ENCODE assay signal across 8 cellular contexts in the genomic region with DNA sequence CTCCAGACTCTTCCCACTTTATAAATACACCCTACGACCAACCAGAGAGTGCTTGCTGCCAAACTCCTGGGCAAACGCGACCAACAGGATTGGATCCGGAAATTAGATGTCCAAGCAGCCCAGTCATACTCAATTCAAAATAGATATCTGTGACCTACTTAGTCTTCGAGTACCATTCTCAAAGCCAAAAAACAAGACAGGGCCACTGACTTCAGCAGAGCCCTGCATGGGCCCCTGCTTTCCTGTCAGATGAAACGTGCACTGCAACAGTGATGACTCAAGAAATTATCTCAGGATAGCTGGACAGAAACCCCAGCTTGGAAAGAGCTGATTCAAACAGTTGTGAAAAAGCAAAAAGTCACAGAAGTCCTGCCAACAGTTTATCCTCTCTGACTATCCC. TPM values are rescaled to one million over a fixed set of nuclear protein-coding genes. Genes with fewer than 3 reads are reported as not detected.
DNase-seq lines count a peak whose midpoint lies in the region; ATAC-seq and TF ChIP-seq lines count a peak whose summit lies in the region.

No MANE protein-coding gene starts in this region.

- H2AK9ac ChIP-seq in IMR-90 (replicated peaks; ENCODE audit: low read depth, low read length, poor library complexity), result no peak overlapping the region

- H3K36me3 ChIP-seq in IMR-90 (ENCODE audit: control insufficient read depth, insufficient read depth, low read length), result no peaks in the 10 kb centered on the region
- H3K36me3 ChIP-seq in smooth muscle cell (ENCODE audit: low read depth), result no peaks in the 10 kb centered on the region
- peaks cover 0 to 3% (median 0%) of the 10 kb centered on the region in 3 donors for H3K36me3 ChIP-seq in tibial artery

- H3K4me3 Mint-ChIP-seq in activated CD8-positive, alpha-beta memory T cell treated with anti-CD3 and anti-CD28 coated beads, Interleukin-2, amount 10 ng/mL, durations not matched to agents 7 days and 5 days, result peak overlapping the region; percentile 26
- no peak overlapping the region for H3K4me3 Mint-ChIP-seq in chondrocyte (ENCODE audit: unreplicated experiment)

- H3K18ac ChIP-seq in IMR-90 (ENCODE audit: low read depth, low read length), result no peak overlapping the region

- H3K27me3 ChIP-seq in IMR-90 (ENCODE audit: control insufficient read depth, insufficient read depth, low read length) (no peaks in the 10 kb centered on the region), smooth muscle cell (ENCODE audit: low read depth) (no peaks in the 10 kb centered on the region), tibial artery (no peaks in the 10 kb centered on the region)

- no peak overlapping the region for H2AFZ ChIP-seq in IMR-90 (replicated peaks; ENCODE audit: low read length, poor library complexity)
- no peak overlapping the region for H2AFZ ChIP-seq in smooth muscle cell (ENCODE audit: low read depth)

- no peak overlapping the region for H3K56ac ChIP-seq in IMR-90 (ENCODE audit: extremely low read depth, insufficient read depth, low read length)

- H3K9me3 ChIP-seq in IMR-90 (ENCODE audit: control insufficient read depth, insufficient read depth, low read length), result no peaks in the 10 kb centered on the region
- no peaks in the 10 kb centered on the region for H3K9me3 ChIP-seq in smooth muscle cell (replicated peaks; ENCODE audit: low read depth)
- H3K9me3 ChIP-seq in tibial artery, result no peaks in the 10 kb centered on the region

- peaks cover 7% of the 10 kb centered on the region for H3K36me3 Mint-ChIP-seq in activated CD8-positive, alpha-beta memory T cell treated with anti-CD3 and anti-CD28 coated beads, Interleukin-2, amount 10 ng/mL, durations not matched to agents 7 days and 5 days
- peaks cover 4% of the 10 kb centered on the region for H3K36me3 Mint-ChIP-seq in chondrocyte (ENCODE audit: low read depth)

- in situ Hi-C loops in IMR-90 (cut with MboI; ENCODE audit: low sequenced_read_pairs), result no loop called here

- no peak overlapping the region for H4K8ac ChIP-seq in IMR-90 (ENCODE audit: low read depth in 2 of 2, low read length in 2 of 2)

- BruUV-seq in IMR-90 (replicated peaks; lab: Mats Ljungman, UMichigan), result no TSS peak

- peaks cover 4% of the 10 kb centered on the region; the same call in 1 of the 2 replicates for H3K9me1 ChIP-seq in IMR-90 (ENCODE audit: insufficient read depth, low read length)

- H4K5ac ChIP-seq in IMR-90 (ENCODE audit: low read depth, low read length), result no peak overlapping the region

- no peaks in the 10 kb centered on the region for H3K9me3 Mint-ChIP-seq in activated CD8-positive, alpha-beta memory T cell treated with anti-CD3 and anti-CD28 coated beads, Interleukin-2, amount 10 ng/mL, durations not matched to agents 7 days and 5 days (ENCODE audit: low read depth)
- H3K9me3 Mint-ChIP-seq in chondrocyte (ENCODE audit: low read depth), result no peaks in the 10 kb centered on the region

- peaks cover 91% of the 10 kb centered on the region for H3K4me1 Mint-ChIP-seq in activated CD8-positive, alpha-beta memory T cell treated with anti-CD3 and anti-CD28 coated beads, Interleukin-2, amount 10 ng/mL, durations not matched to agents 7 days and 5 days
- H3K4me1 Mint-ChIP-seq in chondrocyte (ENCODE audit: low read depth), result peaks cover 60% of the 10 kb centered on the region

- H3K4me2 ChIP-seq in IMR-90 (ENCODE audit: low read depth, low read length), result no peak overlapping the region
- H3K4me2 ChIP-seq in smooth muscle cell, result peak overlapping the region; percentile 40

- DNase-seq in activated CD8-positive, alpha-beta memory T cell treated with anti-CD3 and anti-CD28 coated beads, Interleukin-2, amount 10 ng/mL, durations not matched to agents 7 days and 5 days, result peak; percentile 44
- DNase-seq in activated CD8-positive, alpha-beta memory T cell treated with anti-CD3 and anti-CD28 coated beads for 24 hours, result no peak
- DNase-seq in IMR-90 (peak; percentile 61), chondrocyte (ENCODE audit: low spot score) (no peak), smooth muscle cell (lab: John Stamatoyannopoulos, UW; ENCODE audit: unreplicated experiment) (no peak), tibial artery (no peak)
- no peak for DNase-seq in stimulated activated CD4-positive, alpha-beta T cell treated with anti-CD3 and anti-CD28 coated beads, Interleukin-4, amount 100 ng/mL, for 4 hours

- no peaks in the 10 kb centered on the region for H3K27me3 Mint-ChIP-seq in activated CD8-positive, alpha-beta memory T cell treated with anti-CD3 and anti-CD28 coated beads, Interleukin-2, amount 10 ng/mL, durations not matched to agents 7 days and 5 days
- H3K27me3 Mint-ChIP-seq in chondrocyte (ENCODE audit: low read depth), result no peaks in the 10 kb centered on the region

- H3K4me1 ChIP-seq in IMR-90 (ENCODE audit: control insufficient read depth, insufficient read depth, low read length) (peaks cover 3% of the 10 kb centered on the region; the same call in 1 of the 2 replicates), smooth muscle cell (ENCODE audit: low read depth) (peaks cover 38% of the 10 kb centered on the region), tibial artery (peaks cover 0 to 52% (median 32%) of the 10 kb centered on the region in 4 donors)

- H2BK15ac ChIP-seq in IMR-90 (ENCODE audit: low read depth, low read length), result no peak overlapping the region

- no peak overlapping the region for H2BK120ac ChIP-seq in IMR-90 (ENCODE audit: low read depth, low read length)

- CTCF ChIA-PET in activated CD8-positive, alpha-beta memory T cell treated with anti-CD3 and anti-CD28 coated beads, Interleukin-2, amount 10 ng/mL, durations not matched to agents 7 days and 5 days (lab: Charles Lee), result interaction anchor here (0.6 to 2.7 kb wide), 4 partner anchors 11 to 999 kb away, joined by 3 to 8 read pairs (median 4); no protein-coding TSS in a partner anchor
- CTCF ChIA-PET in IMR-90 (lab: Yijun Ruan, JAX), result no interaction called here

- H3K23ac ChIP-seq in IMR-90 (ENCODE audit: low read depth, low read length), result no peak overlapping the region

- H3K79me2 ChIP-seq in smooth muscle cell (ENCODE audit: low read depth), result peaks cover 52% of the 10 kb centered on the region

- H3K14ac ChIP-seq in IMR-90 (replicated peaks; ENCODE audit: low read depth, low read length), result no peak overlapping the region

- intact Hi-C loops in IMR-90 (cut with micrococcal nuclease) (no loop called here), tibial artery (cut with DNase I; ENCODE audit: low total_unique reads) (no loop called here)

- no peak overlapping the region for H2BK20ac ChIP-seq in IMR-90 (ENCODE audit: low read depth, low read length)

- H3K9ac ChIP-seq in IMR-90 (ENCODE audit: low read depth, low read length) (no peak overlapping the region), smooth muscle cell (ENCODE audit: low read depth) (no peak overlapping the region)

- TF ChIP-seq POLR2A in IMR-90 (IDR thresholded peaks at IDR 0.05; ENCODE audit: low read depth, low read length), result no peak

- H2BK5ac ChIP-seq in IMR-90 (ENCODE audit: low read depth, low read length, poor library complexity, severe bottlenecking), result no peak overlapping the region

- peaks cover 0 to 8% of the 10 kb centered on the region in 2 experiments; a peak in 2 of 4 replicates for H3K79me1 ChIP-seq in IMR-90 (ENCODE audit: low read depth in 1 of 2, low read length in 2 of 2)

- 70% methylated on average over 4 of the region's 6 CpGs; no CpG with 5 or more reads in 1 of the 2 experiments for WGBS in IMR-90 (ENCODE audit: extremely low coverage in 2 of 2, insufficient read length in 1 of 2), 2 experiments
- WGBS in smooth muscle cell (ENCODE audit: low lambda C conversion rate), result 50% methylated on average over 6 of the region's 6 CpGs

- no peak overlapping the region for H3K4ac ChIP-seq in IMR-90 (ENCODE audit: low read depth, low read length)

- TF ChIP-seq CTCF in IMR-90 (conservative IDR thresholded peaks at IDR 0.05; ENCODE audit: low read depth, low read length) (no peak), chondrocyte (IDR thresholded peaks at IDR 0.05) (no peak), smooth muscle cell (IDR thresholded peaks at IDR 0.05; ENCODE audit: borderline replicate concordance, insufficient read depth, poor library complexity, severe bottlenecking) (no peak), tibial artery (IDR thresholded peaks at IDR 0.05) (no peak)

- H2AK5ac ChIP-seq in IMR-90 (ENCODE audit: low read depth, low read length), result no peak overlapping the region

- H3K27ac ChIP-seq in IMR-90 (ENCODE audit: insufficient read depth, low read length) (no peak overlapping the region), smooth muscle cell (ENCODE audit: low read depth) (peak overlapping the region; percentile 17), tibial artery (no peak overlapping the region)

- no peak for TF ChIP-seq RAD21 in IMR-90 (IDR thresholded peaks at IDR 0.05; ENCODE audit: low read length)

- H4K91ac ChIP-seq in IMR-90 (ENCODE audit: insufficient read depth, low read depth, low read length), result no peak overlapping the region

- peaks cover 7% of the 10 kb centered on the region for H3F3A ChIP-seq in smooth muscle cell (ENCODE audit: low read depth)

- peak; percentile 18 for ATAC-seq in activated CD8-positive, alpha-beta memory T cell treated with anti-CD3 and anti-CD28 coated beads, Interleukin-2, amount 10 ng/mL, durations not matched to agents 7 days and 5 days
- ATAC-seq in IMR-90 (ENCODE audit: low read depth) (peak; percentile 74), GM19324 (IDR thresholded peaks at IDR 0.05; ENCODE audit: low FRiP score, unreplicated experiment) (no peak)

- H3K27ac Mint-ChIP-seq in activated CD8-positive, alpha-beta memory T cell treated with anti-CD3 and anti-CD28 coated beads, Interleukin-2, amount 10 ng/mL, durations not matched to agents 7 days and 5 days, result peak overlapping the region; percentile 79
- peak overlapping the region; percentile 59 for H3K27ac Mint-ChIP-seq in chondrocyte (ENCODE audit: unreplicated experiment)

- dilution Hi-C loops in IMR-90 (cut with HindIII; ENCODE audit: low sequenced_read_pairs, unreplicated experiment), result no loop called here

- H4K20me1 ChIP-seq in IMR-90 (ENCODE audit: insufficient read depth, low read length) (peaks cover 4% of the 10 kb centered on the region; the same call in 1 of the 2 replicates), smooth muscle cell (ENCODE audit: low read depth) (peaks cover 97% of the 10 kb centered on the region)

- POLR2A ChIA-PET in IMR-90 (lab: Charles Lee; ENCODE audit: unreplicated experiment), result no interaction called here

- H3K4me3 ChIP-seq in IMR-90 (ENCODE audit: insufficient read depth, low read depth, low read length) (no peak overlapping the region), smooth muscle cell (no peak overlapping the region), tibial artery (no peak overlapping the region)

TF ChIP-seq in IMR-90, 13 proteins besides CTCF, POLR2A, EP300 and RAD21 (continues in another document):
- TF ChIP-seq BHLHE40 (IDR thresholded peaks at IDR 0.05; ENCODE audit: low read depth, low read length), result peak; percentile 98

RNA-seq across cellular contexts. Expression of gene SMCO4, which starts 17.6 kb away (rescaled TPM):
- total RNA-seq in activated CD8-positive, alpha-beta memory T cell treated with anti-CD3 and anti-CD28 coated beads, Interleukin-2, amount 10 ng/mL, durations not matched to agents 7 days and 5 days, result 10 to 100 TPM; 37.5 to 62.6 TPM
- total RNA-seq in IMR-90 (2012; rRNA removed) (2.2 and 4.2 TPM in 2 replicates), chondrocyte (21.3 to 38.6 TPM (median 24.0 TPM) in 3 replicates), smooth muscle cell (10.4 and 13.8 TPM in 2 replicates)
- polyA plus RNA-seq in IMR-90 (2012; rRNA removed) (17.7 and 21.8 TPM in 2 replicates), smooth muscle cell (37.4 and 50.7 TPM in 2 replicates)
- polyA plus RNA-seq in IMR-90 (2012; cell fraction: cytosol; rRNA removed), result 11.1 and 27.0 TPM in 2 replicates
- 9.4 and 11.6 TPM in 2 replicates for polyA plus RNA-seq in IMR-90 (2012; cell fraction: nucleus; rRNA removed; ENCODE audit: low replicate concordance)

Comparison
In these comparisons a context has a peak if more than half of its experiments do, and no peak if none do; other contexts are left out.
1. DNase-seq: peak in activated CD8-positive, alpha-beta memory T cell treated with anti-CD3 and anti-CD28 coated beads, Interleukin-2, amount 10 ng/mL, durations not matched to agents 7 days and 5 days (single experiment) and IMR-90 (single experiment); none in activated CD8-positive, alpha-beta memory T cell treated with anti-CD3 and anti-CD28 coated beads for 24 hours (single experiment), chondrocyte (single experiment), smooth muscle cell (single experiment), stimulated activated CD4-positive, alpha-beta T cell treated with anti-CD3 and anti-CD28 coated beads, Interleukin-4, amount 100 ng/mL, for 4 hours (0 of 2) and tibial artery (0 of 2).